Comparison of ENCODE assay signal across 19 cellular contexts in genomic region chr2:179711375-179711774, GRCh38.
A peak's percentile ranks its signal among the peaks of the same experiment; 100 is the strongest.
DNase-seq lines count a peak whose midpoint lies in the region; ATAC-seq and TF ChIP-seq lines count a peak whose summit lies in the region.
"Had no signal": no experiment of that assay in that cellular context is flagged by ENCODE, and none has a peak within 500 bp of the region (broad histone marks: within the 10 kb centered on the region; RNA-seq: fewer than 3 reads in every experiment).

No MANE protein-coding gene starts in this region.

- no peak overlapping the region for H3K4me3 ChIP-seq in mesendoderm (ENCODE audit: low read length)
- H3K4me3 ChIP-seq: SK-N-MC had no signal

- WGBS in mesendoderm (ENCODE audit: extremely low coverage, insufficient coverage, low lambda C conversion rate), result no CpG with 5 or more reads among the region's 4 CpGs

- no peak overlapping the region for H2BK120ac ChIP-seq in mesendoderm (ENCODE audit: low read depth, low read length)

- H3K79me2 ChIP-seq in mesendoderm (ENCODE audit: control insufficient read depth, insufficient read depth, low read length), result no peaks in the 10 kb centered on the region

- no peak for ATAC-seq in GM21528 (IDR thresholded peaks at IDR 0.05; ENCODE audit: low FRiP score, unreplicated experiment)

- no peaks in the 10 kb centered on the region for H3K79me1 ChIP-seq in mesendoderm (ENCODE audit: low read length)

- TF ChIP-seq CTCF in HFFc6 (IDR thresholded peaks at IDR 0.05), result no peak

- no peaks in the 10 kb centered on the region for H3K27me3 ChIP-seq in mesendoderm (ENCODE audit: insufficient read depth, low read length, poor library complexity)

- H3K4me1 ChIP-seq in mesendoderm (ENCODE audit: control insufficient read depth, low read depth, low read length), result no peaks in the 10 kb centered on the region

- no peak overlapping the region for H3K27ac ChIP-seq in mesendoderm (ENCODE audit: low read depth, low read length)
- H3K27ac ChIP-seq: SK-N-MC had no signal

- H3K4ac ChIP-seq in mesendoderm (ENCODE audit: low read depth, low read length), result no peak overlapping the region

- H3K27ac Mint-ChIP-seq in HFFc6, result peak overlapping the region; percentile 47

- H3K56ac ChIP-seq in mesendoderm (ENCODE audit: low read length), result no peak overlapping the region

- H2AK5ac ChIP-seq in mesendoderm (ENCODE audit: low read length), result no peak overlapping the region

- no peaks in the 10 kb centered on the region for H3K27me3 Mint-ChIP-seq in HFFc6 (ENCODE audit: insufficient read depth)

- peaks cover 41% of the 10 kb centered on the region for H3K4me1 Mint-ChIP-seq in HFFc6 (ENCODE audit: low read depth)

- no peak overlapping the region for H3K9ac ChIP-seq in mesendoderm (ENCODE audit: low read length)

- no peaks in the 10 kb centered on the region for H3K36me3 ChIP-seq in mesendoderm (ENCODE audit: control insufficient read depth, insufficient read depth, low read length)

- H3K23ac ChIP-seq in mesendoderm (ENCODE audit: low read length), result no peak overlapping the region

- H3K4me2 ChIP-seq in mesendoderm (ENCODE audit: low read length), result no peak overlapping the region

- H2BK5ac ChIP-seq in mesendoderm (ENCODE audit: low read length), result no peak overlapping the region

- no peak overlapping the region for H4K8ac ChIP-seq in mesendoderm (ENCODE audit: low read depth, low read length)

- H3K4me3 Mint-ChIP-seq in HFFc6, result no peak overlapping the region

- no peak overlapping the region for H4K5ac ChIP-seq in mesendoderm (ENCODE audit: low read length)

- H3K36me3 Mint-ChIP-seq in HFFc6 (ENCODE audit: low read depth), result no peaks in the 10 kb centered on the region

- no peak overlapping the region for H2BK15ac ChIP-seq in mesendoderm (replicated peaks; ENCODE audit: low read depth)

- H3K18ac ChIP-seq in mesendoderm (ENCODE audit: low read length), result no peak overlapping the region

- peak; percentile 54 for DNase-seq in EH (ENCODE audit: low read depth)
- peak; percentile 57 for DNase-seq in HFFc6
- DNase-seq in amniotic epithelial cell (ENCODE audit: low read depth), result peak; percentile 15
- DNase-seq in mesendoderm, result peak; percentile 83
- DNase-seq in amniotic stem cell (lab: John Stamatoyannopoulos, UW), result no peak
- no peak for DNase-seq in COLO668 (lab: John Stamatoyannopoulos, UW; ENCODE audit: unreplicated experiment)
- no peak for DNase-seq in activated gamma-delta T cell treated with Interleukin-2 at 50 U/mL for 16 hours
- DNase-seq: C1 segment of cervical spinal cord, DMS 273 treated with DMSO at 0.1 percent for 48 hours, DND-41, H7, NCI-H1105, NCI-H2081, NCI-H2171 treated with DMSO at 0.1 percent for 48 hours, NCI-H446 treated with DMSO at 0.1 percent for 48 hours, NCI-H69, SHP77 had no signal

- H3K9me3 Mint-ChIP-seq in HFFc6, result no peaks in the 10 kb centered on the region

Comparison
In these comparisons a context has a peak if more than half of its experiments do, and no peak if none do; other contexts are left out.
1. DNase-seq: peak in EH (single experiment), HFFc6 (single experiment), amniotic epithelial cell (single experiment) and mesendoderm (single experiment); none in amniotic stem cell (single experiment), COLO668 (single experiment) and activated gamma-delta T cell treated with Interleukin-2 at 50 U/mL for 16 hours (single experiment).